ENCODE assay signal across 1 cellular context in the genomic region with DNA sequence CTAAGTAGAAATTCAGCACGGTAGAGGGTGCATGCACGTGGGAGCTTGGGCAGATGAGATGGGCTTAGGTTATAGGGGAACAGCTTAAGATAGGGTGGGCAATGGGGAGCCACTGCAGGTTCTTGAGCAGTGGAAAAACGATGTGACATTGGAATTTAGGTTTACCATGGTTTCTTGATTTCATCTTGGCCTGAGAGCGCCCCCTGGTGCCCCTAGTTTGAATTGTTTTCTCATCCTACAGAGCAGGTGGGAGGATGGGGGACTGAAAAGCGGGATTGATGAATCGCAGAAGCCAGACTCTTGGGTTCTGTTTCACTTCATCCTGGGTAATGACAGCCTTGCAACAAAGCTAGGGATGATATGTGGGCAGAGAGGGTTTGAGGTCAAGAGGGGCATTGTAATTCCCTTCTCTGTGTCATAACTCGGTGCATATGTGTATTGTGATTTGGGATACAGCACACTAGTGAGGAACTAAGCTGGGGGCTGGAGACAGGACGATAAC.
TF ChIP-seq lines count a peak whose summit lies in the region.

No MANE protein-coding gene starts in this region.

TF ChIP-seq in IMR-90, 13 proteins besides CTCF, POLR2A, EP300 and RAD21:
- TF ChIP-seq, protein P1, sequence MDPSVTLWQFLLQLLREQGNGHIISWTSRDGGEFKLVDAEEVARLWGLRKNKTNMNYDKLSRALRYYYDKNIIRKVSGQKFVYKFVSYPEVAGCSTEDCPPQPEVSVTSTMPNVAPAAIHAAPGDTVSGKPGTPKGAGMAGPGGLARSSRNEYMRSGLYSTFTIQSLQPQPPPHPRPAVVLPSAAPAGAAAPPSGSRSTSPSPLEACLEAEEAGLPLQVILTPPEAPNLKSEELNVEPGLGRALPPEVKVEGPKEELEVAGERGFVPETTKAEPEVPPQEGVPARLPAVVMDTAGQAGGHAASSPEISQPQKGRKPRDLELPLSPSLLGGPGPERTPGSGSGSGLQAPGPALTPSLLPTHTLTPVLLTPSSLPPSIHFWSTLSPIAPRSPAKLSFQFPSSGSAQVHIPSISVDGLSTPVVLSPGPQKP (IDR thresholded peaks at IDR 0.05; ENCODE audit: borderline replicate concordance, low read depth, low read length): no peak
- TF ChIP-seq FOS (IDR thresholded peaks at IDR 0.05; ENCODE audit: low read depth, low read length): no peak
- TF ChIP-seq CEBPB (IDR thresholded peaks at IDR 0.05; ENCODE audit: low read depth, low read length): no peak
- TF ChIP-seq RFX5 (IDR thresholded peaks at IDR 0.05; ENCODE audit: low read depth, low read length): no peak
- no peak for TF ChIP-seq NFE2L2 (IDR thresholded peaks at IDR 0.05; ENCODE audit: low read depth, low read length)
- TF ChIP-seq MAFK (IDR thresholded peaks at IDR 0.05; ENCODE audit: low read depth, low read length): no peak
- TF ChIP-seq MXI1 (IDR thresholded peaks at IDR 0.05; ENCODE audit: borderline replicate concordance, low read depth, low read length): no peak
- peak; percentile 98 for TF ChIP-seq RCOR1 (IDR thresholded peaks at IDR 0.05; ENCODE audit: insufficient replicate concordance, low read length)
- peak; percentile 61 for TF ChIP-seq SMC3 (IDR thresholded peaks at IDR 0.05; ENCODE audit: low read depth, low read length)
